In the genomic region with DNA sequence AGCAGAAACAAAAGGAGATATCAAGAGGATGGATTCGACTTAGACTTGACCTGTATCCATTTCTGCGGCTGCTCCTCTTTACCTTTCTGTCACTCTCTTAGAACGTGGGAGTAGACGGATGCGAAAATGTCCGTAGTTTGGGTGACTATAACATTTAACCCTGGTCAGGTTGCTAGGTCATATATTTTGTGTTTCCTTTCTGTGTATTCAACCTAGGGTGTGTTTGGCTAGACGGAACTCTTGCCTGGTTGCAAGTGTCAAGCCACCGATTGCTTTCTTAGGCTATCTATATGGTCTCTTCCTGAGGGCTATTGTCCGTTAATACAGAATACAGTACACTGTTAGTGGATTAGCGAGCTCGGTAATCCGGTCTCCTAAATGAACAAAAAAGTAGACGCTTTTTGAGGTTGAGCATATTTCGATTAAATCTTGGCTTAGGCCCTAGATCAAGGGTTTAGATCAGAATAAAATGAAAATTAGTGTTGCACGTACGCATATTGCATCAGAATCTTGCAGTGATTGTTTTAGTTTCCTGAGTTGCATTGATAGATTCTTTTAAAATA, we compare ENCODE assay signal across 8 cellular contexts. TPM values are rescaled to one million over a fixed set of nuclear protein-coding genes. Genes with fewer than 3 reads are reported as not detected.
DNase-seq lines count a peak whose midpoint lies in the region; ATAC-seq, FAIRE-seq and TF ChIP-seq lines count a peak whose summit lies in the region.

No MANE protein-coding gene starts in this region.

- H3K9me3 ChIP-seq in MG63 (no peaks in the 10 kb centered on the region), K562 (replicated peaks; ENCODE audit: control insufficient read depth, insufficient read depth, low read depth, low read length) (no peaks in the 10 kb centered on the region), lung (ENCODE audit: control insufficient read depth in 2 of 2, insufficient read depth in 1 of 2, low read length in 1 of 2) (no peaks in the 10 kb centered on the region), upper lobe of right lung (no peaks in the 10 kb centered on the region)

- ATAC-seq in K562 (peak; percentile 30), lung (ENCODE audit: insufficient read depth, low FRiP score) (no peak), upper lobe of right lung (no peak), HG03354 (IDR thresholded peaks at IDR 0.05; ENCODE audit: poor library complexity, severe bottlenecking, unreplicated experiment) (no peak)

- H3K9me1 ChIP-seq in K562 (ENCODE audit: control insufficient read depth, insufficient read depth, low read length): no peaks in the 10 kb centered on the region

- H3K4me1 ChIP-seq in K562 (replicated peaks in 1 of 2; ENCODE audit: control insufficient read depth in 2 of 2, insufficient read depth in 2 of 2, low read length in 2 of 2) (peaks cover 3 to 13% of the 10 kb centered on the region in 2 experiments; a peak in 4 of 5 replicates), lung (ENCODE audit: control insufficient read depth in 2 of 2, insufficient read depth in 2 of 2, low read length in 2 of 2) (peaks cover 3 to 4% of the 10 kb centered on the region in 2 donors), upper lobe of right lung (peaks cover 26% of the 10 kb centered on the region)

- H3K27me3 Mint-ChIP-seq in Calu3 (ENCODE audit: unreplicated experiment): no peaks in the 10 kb centered on the region

- in situ Hi-C loops in K562 (cut with MboI): loop anchor here (25.0 kb wide), 1 partner anchor 223 kb away; no protein-coding TSS in a partner anchor

- peak overlapping the region; percentile 86 for H3K4me2 ChIP-seq in K562 (ENCODE audit: insufficient read depth, low read length)

- no peak for TF ChIP-seq CTCF in Calu3 (IDR thresholded peaks at IDR 0.05; ENCODE audit: unreplicated experiment)
- TF ChIP-seq CTCF in K562 (IDR thresholded peaks at IDR 0.05 in 2 of 3, conservative IDR thresholded peaks at IDR 0.05 in 1 of 3; ENCODE audit: insufficient read depth in 2 of 3, low read depth in 1 of 3, low read length in 3 of 3): no peak
- TF ChIP-seq CTCF in lung (IDR thresholded peaks at IDR 0.05; ENCODE audit: control extremely low read depth, extremely low read depth): no peak
- no peak for TF ChIP-seq CTCF in upper lobe of right lung (IDR thresholded peaks at IDR 0.05)

- TF ChIP-seq EP300 in K562 (IDR thresholded peaks at IDR 0.05; ENCODE audit: low read length): no peak

- H3K9me3 Mint-ChIP-seq in Calu3 (ENCODE audit: low read depth, unreplicated experiment): no peaks in the 10 kb centered on the region

- DNase-seq in Calu3 (no peak), MG63 (no peak), K562 (ENCODE audit: extremely low read depth in 1 of 4, low spot score in 3 of 4) (peak in 3 of 4 experiments; percentile 4 to 38 (median 13)), lung (ENCODE audit: low spot score) (no peak), upper lobe of right lung (no peak), DMS114 treated with DMSO at 0.1 percent for 48 hours (lab: John Stamatoyannopoulos, UW; ENCODE audit: unreplicated experiment) (no peak)
- DNase-seq in stimulated activated CD4-positive, alpha-beta T cell treated with anti-CD3 and anti-CD28 coated beads, Interleukin-1b, Interleukin-23, amount 100 ng/mL, for 48 hours: no peak

- H3K36me3 Mint-ChIP-seq in Calu3 (ENCODE audit: insufficient read depth, unreplicated experiment): peaks cover 48% of the 10 kb centered on the region

- H2AFZ ChIP-seq in K562 (ENCODE audit: low read depth, low read length): no peak overlapping the region

- TSS peak; percentile 36 for BruUV-seq in Calu3 (replicated peaks; lab: Mats Ljungman, UMichigan)
- no TSS peak for BruUV-seq in K562 (replicated peaks; lab: Mats Ljungman, UMichigan)

- H3K4me3 ChIP-seq in MG63 (peak overlapping the region; percentile 63), K562 (peak overlapping the region; percentile 88), lung (peak overlapping the region; percentile 71), upper lobe of right lung (peak overlapping the region; percentile 81)

- 2% methylated on average over 15 of the region's 16 CpGs for WGBS in K562 (ENCODE audit: insufficient coverage, low coverage, missing lambda C conversion rate)
- WGBS in lung, 2 donors: 0% methylated on average over 16 of the region's 16 CpGs

- H3K79me2 ChIP-seq in K562 (ENCODE audit: control insufficient read depth, insufficient read depth, low read length): peaks cover 60% of the 10 kb centered on the region

- H3K4me3 Mint-ChIP-seq in Calu3 (ENCODE audit: low read depth, unreplicated experiment): peak overlapping the region; percentile 92

- H3K4me1 Mint-ChIP-seq in Calu3 (ENCODE audit: low read depth, unreplicated experiment): peaks cover 17% of the 10 kb centered on the region

- no peak for TF ChIP-seq POLR2A in K562 (conservative IDR thresholded peaks at IDR 0.05)

- intact Hi-C loops in Calu3 (cut with micrococcal nuclease; ENCODE audit: unreplicated experiment) (loop anchor here (5.0 kb wide), 3 partner anchors 63 to 688 kb away; no protein-coding TSS in a partner anchor), K562 (cut with micrococcal nuclease) (loop anchor here (2.0 to 5.0 kb wide), 4 partner anchors 14 to 523 kb away; a partner anchor contains a TSS), upper lobe of right lung (cut with DNase I) (no loop called here)

- CTCF ChIA-PET in Calu3 (lab: Charles Lee): no interaction called here
- CTCF ChIA-PET in K562 (lab: Yijun Ruan, JAX; ENCODE audit: low intra/inter-chr PET ratio): interaction anchor here (1.1 kb wide), 1 partner anchor 47 kb away, joined by 3 read pairs; a partner anchor contains a TSS

- peak overlapping the region; percentile 86 for H3K27ac Mint-ChIP-seq in Calu3 (ENCODE audit: unreplicated experiment)

- no peaks in the 10 kb centered on the region for H3K27me3 ChIP-seq in MG63
- no peaks in the 10 kb centered on the region for H3K27me3 ChIP-seq in K562 (ENCODE audit: control insufficient read depth in 2 of 2, insufficient read depth in 2 of 2, low read length in 2 of 2)
- no peaks in the 10 kb centered on the region for H3K27me3 ChIP-seq in lung (ENCODE audit: control insufficient read depth, insufficient read depth)
- H3K27me3 ChIP-seq in upper lobe of right lung: no peaks in the 10 kb centered on the region

- H3K36me3 ChIP-seq in MG63: no peaks in the 10 kb centered on the region; the same call in 1 of the 2 replicates
- 0 out of 3 replicates have a peak, but pooled peaks cover 2% of the 10 kb centered on the region for H3K36me3 ChIP-seq in K562 (ENCODE audit: control insufficient read depth, insufficient read depth, low read length)
- no peaks in the 10 kb centered on the region for H3K36me3 ChIP-seq in lung (ENCODE audit: control insufficient read depth in 2 of 2, insufficient read depth in 2 of 2, low read length in 2 of 2)
- no peaks in the 10 kb centered on the region for H3K36me3 ChIP-seq in upper lobe of right lung

- H3K27ac ChIP-seq in K562 (ENCODE audit: extremely low read depth, low read depth, low read length) (peak overlapping the region; percentile 49), lung (ENCODE audit: low read depth in 1 of 2, low read length in 1 of 2) (peak overlapping the region; percentile 73 to 100), upper lobe of right lung (peak overlapping the region; percentile 94)

- no peak for FAIRE-seq in K562 (lab: Jason Lieb, UNC)

- H4K20me1 ChIP-seq in K562 (replicated peaks; ENCODE audit: control insufficient read depth, insufficient read depth, low read length): peaks cover 11% of the 10 kb centered on the region; the same call in 1 of the 2 replicates

- POLR2A ChIA-PET in K562 (lab: Yijun Ruan, JAX): interaction anchor here (0.6 to 2.6 kb wide), 2 partner anchors 13 to 202 kb away, joined by 3 to 11 read pairs; no protein-coding TSS in a partner anchor

- no peak for TF ChIP-seq RAD21 in K562 (CRISPR knock-in tag; conservative IDR thresholded peaks at IDR 0.05 in 1 of 2, IDR thresholded peaks at IDR 0.05 in 1 of 2)

- peak overlapping the region; percentile 67 to 90 for H3K9ac ChIP-seq in K562 (ENCODE audit: insufficient read depth in 1 of 2, low read depth in 2 of 2, low read length in 2 of 2)

RNA-seq across cellular contexts. Expression of a gene that starts 1.2 kb away (rescaled TPM):
- total RNA-seq in Calu3 (2022) (44.6 and 46.8 TPM in 2 replicates), K562 (2014; rRNA removed) (16.9 and 22.2 TPM in 2 replicates), K562 (2014; rRNA removed; fragmentation: Illumina TruSeq; extraction: Trizol) (56.9 and 58.5 TPM in 2 replicates), K562 (2015; rRNA removed; fragmentation: Illumina TruSeq; extraction: Trizol) (52.7 and 56.4 TPM in 2 replicates), K562 (2021) (25.0 and 28.4 TPM in 2 replicates), lung (100 to 1,000 TPM in 1 of 2 donors, 10 to 100 TPM in 1; 91.9 to 334 TPM), upper lobe of right lung (101 TPM)
- total RNA-seq in MG63 (2014; rRNA removed; shearing (Covaris generic); ENCODE audit: low replicate concordance): 19.6 and 25.0 TPM in 2 replicates
- total RNA-seq in K562 (2011; cell fraction: chromatin; rRNA removed; ENCODE audit: low replicate concordance): 26.5 and 143 TPM in 2 replicates
- 16.0 and 23.8 TPM in 2 replicates for total RNA-seq in K562 (2011; cell fraction: nucleolus; rRNA removed)
- total RNA-seq in K562 (2011; cell fraction: nucleoplasm; rRNA removed): 61.3 and 94.4 TPM in 2 replicates
- polyA plus RNA-seq in K562 (2011; rRNA removed) (24.2 and 25.0 TPM in 2 replicates), K562 (2014; fragmentation: Illumina TruSeq; extraction: Trizol) (15.6 and 15.7 TPM in 2 replicates), K562 (2014; fragmentation: Nextera tagmentation; extraction: Ambion mirVana) (10 to 100 TPM in 1 of 2 experiments, 1 to 10 TPM in 1; 8.4 to 12.8 TPM), K562 (2014; rRNA removed) (13.1 and 18.5 TPM in 2 replicates), lung (10 to 100 TPM; 29.4 to 36.3 TPM)
- 3.4 and 4.9 TPM in 2 replicates for polyA plus RNA-seq in K562 (2011; cell fraction: cytosol; rRNA removed)
- polyA plus RNA-seq in K562 (2011; cell fraction: nucleus; rRNA removed): 12.9 and 20.9 TPM in 2 replicates
- polyA plus RNA-seq in K562 (2012): 17.3 and 29.7 TPM in 2 replicates
- polyA minus RNA-seq in K562 (2011; rRNA and poly(A)+ RNA removed): 78.7 and 109 TPM in 2 replicates
- polyA minus RNA-seq in K562 (2011; cell fraction: cytosol; rRNA and poly(A)+ RNA removed): 24.5 and 44.1 TPM in 2 replicates
- polyA minus RNA-seq in K562 (2011; cell fraction: nucleus; rRNA and poly(A)+ RNA removed): 54.4 and 127 TPM in 2 replicates

RNA-seq across cellular contexts. Expression of a gene that starts 1.2 kb away (rescaled TPM):
- total RNA-seq in Calu3 (2022) (0.52 and 0.81 TPM in 2 replicates), K562 (2014; rRNA removed) (0.09 and 0.41 TPM in 2 replicates), K562 (2014; rRNA removed; fragmentation: Illumina TruSeq; extraction: Trizol) (0.22 and 0.29 TPM in 2 replicates), K562 (2015; rRNA removed; fragmentation: Illumina TruSeq; extraction: Trizol) (0.25 and 0.34 TPM in 2 replicates), K562 (2021) (0.25 and 0.40 TPM in 2 replicates), lung (1 to 10 TPM; 1.1 to 1.5 TPM), upper lobe of right lung (0.41 TPM)
- not detected in 2 replicates for total RNA-seq in MG63 (2014; rRNA removed; shearing (Covaris generic); ENCODE audit: low replicate concordance)
- total RNA-seq in K562 (2011; cell fraction: chromatin; rRNA removed; ENCODE audit: low replicate concordance): 0.42 and 0.51 TPM in 2 replicates
- total RNA-seq in K562 (2011; cell fraction: nucleolus; rRNA removed): 0.39 and 0.50 TPM in 2 replicates
- total RNA-seq in K562 (2011; cell fraction: nucleoplasm; rRNA removed): 0.37 and 0.84 TPM in 2 replicates
- polyA plus RNA-seq in K562 (2011; rRNA removed) (0.07 and 0.08 TPM in 2 replicates), K562 (2014; fragmentation: Illumina TruSeq; extraction: Trizol) (0.22 and 0.29 TPM in 2 replicates), K562 (2014; fragmentation: Nextera tagmentation; extraction: Ambion mirVana) (under 1 TPM; 0.29 to 0.35 TPM), K562 (2014; rRNA removed) (0.08 and 0.32 TPM in 2 replicates), lung (under 1 TPM; 0.14 to 0.66 TPM)
- 0.10 and 0.12 TPM in 2 replicates for polyA plus RNA-seq in K562 (2011; cell fraction: cytosol; rRNA removed)
- 0.07 and 0.08 TPM in 2 replicates for polyA plus RNA-seq in K562 (2011; cell fraction: nucleus; rRNA removed)
- polyA plus RNA-seq in K562 (2012): 0.21 and 0.44 TPM in 2 replicates
- 0.18 and 0.24 TPM in 2 replicates for polyA minus RNA-seq in K562 (2011; rRNA and poly(A)+ RNA removed)
- polyA minus RNA-seq in K562 (2011; cell fraction: cytosol; rRNA and poly(A)+ RNA removed): not detected in 2 replicates
- polyA minus RNA-seq in K562 (2011; cell fraction: nucleus; rRNA and poly(A)+ RNA removed): 0.54 and 0.89 TPM in 2 replicates

RNA-seq across cellular contexts. Expression of a gene that starts 46.6 kb away (rescaled TPM):
- 30.4 and 31.0 TPM in 2 replicates for total RNA-seq in Calu3 (2022)
- 26.9 and 43.8 TPM in 2 replicates for total RNA-seq in MG63 (2014; rRNA removed; shearing (Covaris generic); ENCODE audit: low replicate concordance)
- 26.9 and 67.3 TPM in 2 replicates for total RNA-seq in K562 (2011; cell fraction: chromatin; rRNA removed; ENCODE audit: low replicate concordance)
- total RNA-seq in K562 (2011; cell fraction: nucleolus; rRNA removed): 14.2 and 17.1 TPM in 2 replicates
- total RNA-seq in K562 (2011; cell fraction: nucleoplasm; rRNA removed): 30.2 and 34.9 TPM in 2 replicates
- 11.3 and 13.9 TPM in 2 replicates for total RNA-seq in K562 (2014; rRNA removed)
- 33.8 and 42.0 TPM in 2 replicates for total RNA-seq in K562 (2014; rRNA removed; fragmentation: Illumina TruSeq; extraction: Trizol)
- 24.5 and 26.8 TPM in 2 replicates for total RNA-seq in K562 (2015; rRNA removed; fragmentation: Illumina TruSeq; extraction: Trizol)
- total RNA-seq in K562 (2021): 28.9 and 33.2 TPM in 2 replicates
- polyA plus RNA-seq in K562 (2011; rRNA removed): 23.6 and 30.4 TPM in 2 replicates
- polyA plus RNA-seq in K562 (2011; cell fraction: cytosol; rRNA removed): 4.1 and 10.3 TPM in 2 replicates
- polyA plus RNA-seq in K562 (2011; cell fraction: nucleus; rRNA removed): 5.6 and 8.9 TPM in 2 replicates
- 16.8 and 18.9 TPM in 2 replicates for polyA plus RNA-seq in K562 (2012)
- polyA plus RNA-seq in K562 (2014; fragmentation: Illumina TruSeq; extraction: Trizol): 21.6 and 26.8 TPM in 2 replicates
- polyA plus RNA-seq in K562 (2014; fragmentation: Nextera tagmentation; extraction: Ambion mirVana): 10 to 100 TPM; 27.3 to 31.0 TPM
- polyA plus RNA-seq in K562 (2014; rRNA removed): 16.9 and 18.9 TPM in 2 replicates
- polyA minus RNA-seq in K562 (2011; rRNA and poly(A)+ RNA removed): 39.5 and 40.0 TPM in 2 replicates
- 12.5 and 15.4 TPM in 2 replicates for polyA minus RNA-seq in K562 (2011; cell fraction: cytosol; rRNA and poly(A)+ RNA removed)
- 9.7 and 16.1 TPM in 2 replicates for polyA minus RNA-seq in K562 (2011; cell fraction: nucleus; rRNA and poly(A)+ RNA removed)
- total RNA-seq in lung: 10 to 100 TPM; 37.6 to 50.2 TPM
- polyA plus RNA-seq in lung: 10 to 100 TPM; 11.6 to 19.8 TPM
- total RNA-seq in upper lobe of right lung: 45.9 TPM

Comparison
In these comparisons a context has a peak if more than half of its experiments do, and no peak if none do; other contexts are left out.
1. DNase-seq: peak in K562 (3 of 4); none in Calu3 (single experiment), MG63 (single experiment), lung (single experiment), upper lobe of right lung (single experiment), DMS114 treated with DMSO at 0.1 percent for 48 hours (single experiment) and stimulated activated CD4-positive, alpha-beta T cell treated with anti-CD3 and anti-CD28 coated beads, Interleukin-1b, Interleukin-23, amount 100 ng/mL, for 48 hours (single experiment).
2. Peak in every context shown above with its lines, with median percentiles within 50 percentile points of each other: H3K4me3 ChIP-seq and H3K27ac ChIP-seq.